1 cellular context compared by ENCODE assay signal in genomic region chr9:135506327-135507103, GRCh38.
TF ChIP-seq lines count a peak whose summit lies in the region.

No MANE protein-coding gene starts in this region.

TF ChIP-seq in HepG2, 621 proteins besides CTCF, POLR2A, EP300 and RAD21 (continues in another document):
- TF ChIP-seq SPEN (CRISPR knock-in tag; IDR thresholded peaks at IDR 0.05; ENCODE audit: low read depth) (no peak), NCOA2 (CRISPR knock-in tag; IDR thresholded peaks at IDR 0.05) (no peak), ZNF354B (CRISPR knock-in tag; IDR thresholded peaks at IDR 0.05) (no peak), MEIS2 (CRISPR knock-in tag; IDR thresholded peaks at IDR 0.05) (no peak), TEAD2 (CRISPR knock-in tag; IDR thresholded peaks at IDR 0.05) (no peak), NR2F6 (IDR thresholded peaks at IDR 0.05) (peak; percentile 54), NR2F6 (CRISPR knock-in tag; IDR thresholded peaks at IDR 0.05) (peak; percentile 54; the same call in 1 of the 2 replicates), GABPA (IDR thresholded peaks at IDR 0.05; ENCODE audit: low read depth, low read length) (no peak), GABPA (CRISPR knock-in tag; IDR thresholded peaks at IDR 0.05; ENCODE audit: low read depth) (peak; percentile 48; the same call in 1 of the 2 replicates), SAP130 (CRISPR knock-in tag; IDR thresholded peaks at IDR 0.05; ENCODE audit: low read depth) (0 out of 2 replicates have a peak, but pooled peaks have one; percentile 24), SSRP1 (CRISPR knock-in tag; IDR thresholded peaks at IDR 0.05) (no peak), SNRNP70 (IDR thresholded peaks at IDR 0.05; ENCODE audit: low read depth, low read length) (no peak), HNF4G (IDR thresholded peaks at IDR 0.05; ENCODE audit: borderline replicate concordance, low read depth, low read length) (no peak), HNF4G (CRISPR knock-in tag; IDR thresholded peaks at IDR 0.05; ENCODE audit: borderline replicate concordance, low read depth) (no peak), ZBTB21 (CRISPR knock-in tag; IDR thresholded peaks at IDR 0.05) (no peak), REPIN1 (CRISPR knock-in tag; IDR thresholded peaks at IDR 0.05; ENCODE audit: borderline replicate concordance, low read depth) (no peak), PATZ1 (CRISPR knock-in tag; IDR thresholded peaks at IDR 0.05) (peak; percentile 60), ISL2 (CRISPR knock-in tag; IDR thresholded peaks at IDR 0.05) (no peak), NR2F1 (CRISPR knock-in tag; IDR thresholded peaks at IDR 0.05) (0 out of 4 replicates have a peak, but pooled peaks of 1 of the 2 experiments have one; percentile 45), SETDB1 (CRISPR knock-in tag; IDR thresholded peaks at IDR 0.05; ENCODE audit: borderline replicate concordance) (no peak), JUN (CRISPR knock-in tag; IDR thresholded peaks at IDR 0.05) (no peak), CEBPG (CRISPR knock-in tag; IDR thresholded peaks at IDR 0.05) (no peak), U2AF2 (IDR thresholded peaks at IDR 0.05; ENCODE audit: low read depth, low read length) (no peak), ZNF101 (CRISPR knock-in tag; IDR thresholded peaks at IDR 0.05; ENCODE audit: borderline replicate concordance, low read depth) (no peak), PHF21A (CRISPR knock-in tag; IDR thresholded peaks at IDR 0.05) (peak; percentile 25; the same call in 1 of the 2 replicates), SUZ12 (IDR thresholded peaks at IDR 0.05; ENCODE audit: low read depth, low read length) (no peak), NCOA5 (CRISPR knock-in tag; IDR thresholded peaks at IDR 0.05) (no peak), ZNF441 (CRISPR knock-in tag; IDR thresholded peaks at IDR 0.05; ENCODE audit: borderline replicate concordance) (no peak), PHF8 (CRISPR knock-in tag; IDR thresholded peaks at IDR 0.05) (no peak), KLF11 (CRISPR knock-in tag; IDR thresholded peaks at IDR 0.05) (no peak), ZFP1 (CRISPR knock-in tag; IDR thresholded peaks at IDR 0.05) (no peak), CAMTA2 (CRISPR knock-in tag; IDR thresholded peaks at IDR 0.05; ENCODE audit: borderline replicate concordance) (no peak), DNMT1 (CRISPR knock-in tag; IDR thresholded peaks at IDR 0.05) (no peak), MZF1 (CRISPR knock-in tag; IDR thresholded peaks at IDR 0.05; ENCODE audit: borderline replicate concordance) (no peak), ETV5 (CRISPR knock-in tag; IDR thresholded peaks at IDR 0.05; ENCODE audit: borderline replicate concordance) (peak; percentile 62; the same call in 1 of the 2 replicates), NPAS2 (CRISPR knock-in tag; IDR thresholded peaks at IDR 0.05; ENCODE audit: borderline replicate concordance) (no peak), HNF1A (IDR thresholded peaks at IDR 0.05; ENCODE audit: low read depth) (no peak), HNF1A (CRISPR knock-in tag; IDR thresholded peaks at IDR 0.05; ENCODE audit: borderline replicate concordance) (no peak), PITX1 (CRISPR knock-in tag; IDR thresholded peaks at IDR 0.05) (no peak), DMTF1 (CRISPR knock-in tag; IDR thresholded peaks at IDR 0.05) (no peak)
- TF ChIP-seq, protein P1, sequence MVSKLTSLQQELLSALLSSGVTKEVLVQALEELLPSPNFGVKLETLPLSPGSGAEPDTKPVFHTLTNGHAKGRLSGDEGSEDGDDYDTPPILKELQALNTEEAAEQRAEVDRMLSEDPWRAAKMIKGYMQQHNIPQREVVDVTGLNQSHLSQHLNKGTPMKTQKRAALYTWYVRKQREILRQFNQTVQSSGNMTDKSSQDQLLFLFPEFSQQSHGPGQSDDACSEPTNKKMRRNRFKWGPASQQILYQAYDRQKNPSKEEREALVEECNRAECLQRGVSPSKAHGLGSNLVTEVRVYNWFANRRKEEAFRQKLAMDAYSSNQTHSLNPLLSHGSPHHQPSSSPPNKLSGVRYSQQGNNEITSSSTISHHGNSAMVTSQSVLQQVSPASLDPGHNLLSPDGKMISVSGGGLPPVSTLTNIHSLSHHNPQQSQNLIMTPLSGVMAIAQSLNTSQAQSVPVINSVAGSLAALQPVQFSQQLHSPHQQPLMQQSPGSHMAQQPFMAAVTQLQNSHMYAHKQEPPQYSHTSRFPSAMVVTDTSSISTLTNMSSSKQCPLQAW (CRISPR knock-in tag; IDR thresholded peaks at IDR 0.05), result no peak
- TF ChIP-seq, protein P2, sequence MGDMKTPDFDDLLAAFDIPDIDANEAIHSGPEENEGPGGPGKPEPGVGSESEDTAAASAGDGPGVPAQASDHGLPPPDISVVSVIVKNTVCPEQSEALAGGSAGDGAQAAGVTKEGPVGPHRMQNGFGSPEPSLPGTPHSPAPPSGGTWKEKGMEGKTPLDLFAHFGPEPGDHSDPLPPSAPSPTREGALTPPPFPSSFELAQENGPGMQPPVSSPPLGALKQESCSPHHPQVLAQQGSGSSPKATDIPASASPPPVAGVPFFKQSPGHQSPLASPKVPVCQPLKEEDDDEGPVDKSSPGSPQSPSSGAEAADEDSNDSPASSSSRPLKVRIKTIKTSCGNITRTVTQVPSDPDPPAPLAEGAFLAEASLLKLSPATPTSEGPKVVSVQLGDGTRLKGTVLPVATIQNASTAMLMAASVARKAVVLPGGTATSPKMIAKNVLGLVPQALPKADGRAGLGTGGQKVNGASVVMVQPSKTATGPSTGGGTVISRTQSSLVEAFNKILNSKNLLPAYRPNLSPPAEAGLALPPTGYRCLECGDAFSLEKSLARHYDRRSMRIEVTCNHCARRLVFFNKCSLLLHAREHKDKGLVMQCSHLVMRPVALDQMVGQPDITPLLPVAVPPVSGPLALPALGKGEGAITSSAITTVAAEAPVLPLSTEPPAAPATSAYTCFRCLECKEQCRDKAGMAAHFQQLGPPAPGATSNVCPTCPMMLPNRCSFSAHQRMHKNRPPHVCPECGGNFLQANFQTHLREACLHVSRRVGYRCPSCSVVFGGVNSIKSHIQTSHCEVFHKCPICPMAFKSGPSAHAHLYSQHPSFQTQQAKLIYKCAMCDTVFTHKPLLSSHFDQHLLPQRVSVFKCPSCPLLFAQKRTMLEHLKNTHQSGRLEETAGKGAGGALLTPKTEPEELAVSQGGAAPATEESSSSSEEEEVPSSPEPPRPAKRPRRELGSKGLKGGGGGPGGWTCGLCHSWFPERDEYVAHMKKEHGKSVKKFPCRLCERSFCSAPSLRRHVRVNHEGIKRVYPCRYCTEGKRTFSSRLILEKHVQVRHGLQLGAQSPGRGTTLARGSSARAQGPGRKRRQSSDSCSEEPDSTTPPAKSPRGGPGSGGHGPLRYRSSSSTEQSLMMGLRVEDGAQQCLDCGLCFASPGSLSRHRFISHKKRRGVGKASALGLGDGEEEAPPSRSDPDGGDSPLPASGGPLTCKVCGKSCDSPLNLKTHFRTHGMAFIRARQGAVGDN (CRISPR knock-in tag; IDR thresholded peaks at IDR 0.05), result peak; percentile 12; the same call in 1 of the 2 replicates
- TF ChIP-seq, protein P3, sequence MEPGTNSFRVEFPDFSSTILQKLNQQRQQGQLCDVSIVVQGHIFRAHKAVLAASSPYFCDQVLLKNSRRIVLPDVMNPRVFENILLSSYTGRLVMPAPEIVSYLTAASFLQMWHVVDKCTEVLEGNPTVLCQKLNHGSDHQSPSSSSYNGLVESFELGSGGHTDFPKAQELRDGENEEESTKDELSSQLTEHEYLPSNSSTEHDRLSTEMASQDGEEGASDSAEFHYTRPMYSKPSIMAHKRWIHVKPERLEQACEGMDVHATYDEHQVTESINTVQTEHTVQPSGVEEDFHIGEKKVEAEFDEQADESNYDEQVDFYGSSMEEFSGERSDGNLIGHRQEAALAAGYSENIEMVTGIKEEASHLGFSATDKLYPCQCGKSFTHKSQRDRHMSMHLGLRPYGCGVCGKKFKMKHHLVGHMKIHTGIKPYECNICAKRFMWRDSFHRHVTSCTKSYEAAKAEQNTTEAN (CRISPR knock-in tag; conservative IDR thresholded peaks at IDR 0.05), result no peak
- TF ChIP-seq, protein P4, sequence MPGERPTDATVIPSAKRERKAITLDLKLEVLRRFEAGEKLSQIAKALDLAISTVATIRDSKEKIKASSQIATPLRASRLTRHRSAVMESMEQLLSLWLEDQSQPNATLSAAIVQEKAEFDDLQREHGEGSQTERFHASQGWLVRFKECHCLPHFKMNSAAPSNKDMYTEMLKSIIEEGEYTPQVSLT (CRISPR knock-in tag; IDR thresholded peaks at IDR 0.05; ENCODE audit: borderline replicate concordance, low read depth), result no peak
- TF ChIP-seq, protein P5, sequence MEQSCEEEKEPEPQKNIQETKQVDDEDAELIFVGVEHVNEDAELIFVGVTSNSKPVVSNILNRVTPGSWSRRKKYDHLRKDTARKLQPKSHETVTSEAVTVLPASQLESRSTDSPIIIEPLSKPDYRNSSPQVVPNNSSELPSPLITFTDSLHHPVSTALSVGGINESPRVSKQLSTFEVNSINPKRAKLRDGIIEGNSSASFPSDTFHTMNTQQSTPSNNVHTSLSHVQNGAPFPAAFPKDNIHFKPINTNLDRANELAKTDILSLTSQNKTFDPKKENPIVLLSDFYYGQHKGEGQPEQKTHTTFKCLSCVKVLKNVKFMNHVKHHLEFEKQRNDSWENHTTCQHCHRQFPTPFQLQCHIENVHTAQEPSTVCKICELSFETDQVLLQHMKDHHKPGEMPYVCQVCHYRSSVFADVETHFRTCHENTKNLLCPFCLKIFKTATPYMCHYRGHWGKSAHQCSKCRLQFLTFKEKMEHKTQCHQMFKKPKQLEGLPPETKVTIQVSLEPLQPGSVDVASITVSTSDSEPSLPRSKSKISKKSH (CRISPR knock-in tag; IDR thresholded peaks at IDR 0.05; ENCODE audit: borderline replicate concordance), result no peak
